In the genomic region with DNA sequence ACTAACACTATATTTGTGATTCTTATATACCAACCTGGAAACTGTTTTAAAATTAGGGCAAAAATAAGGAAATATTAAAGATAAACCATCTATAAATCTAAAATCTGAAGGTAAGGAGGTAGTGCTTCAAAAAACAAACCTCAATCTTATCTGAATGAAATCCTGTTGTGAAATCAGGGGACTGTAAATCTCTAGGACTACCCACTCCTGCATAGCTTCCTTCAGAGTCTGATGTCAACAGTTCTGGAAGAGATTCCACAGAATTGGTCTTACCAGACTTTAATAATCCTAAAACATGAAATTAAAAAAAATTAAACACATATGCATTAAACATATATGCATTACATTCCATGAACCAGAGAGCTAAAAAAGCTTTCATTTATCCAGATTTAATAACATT, we compare ENCODE assay signal across 18 cellular contexts.
"Had no signal": no experiment of that assay in that cellular context is flagged by ENCODE, and none has a peak within 500 bp of the region (broad histone marks: within the 10 kb centered on the region; RNA-seq: fewer than 3 reads in every experiment).

No MANE protein-coding gene starts in this region.

- H3K4me3 ChIP-seq: heart left ventricle, lower lobe of right lung, tibial artery, upper lobe of left lung, vagina had no signal

- H3K4me1 ChIP-seq: lower lobe of right lung, tibial artery, upper lobe of left lung, vagina had no signal

- DNase-seq: dermis blood vessel endothelial cell; effector CD4-positive, alpha-beta T cell; endodermal cell; erythroblast; heart left ventricle; hypothalamus; islet precursor cell; lower lobe of right lung; natural killer cell; posterior cingulate gyrus; stimulated activated CD4-positive, alpha-beta T cell treated with anti-CD3 and anti-CD28 coated beads, Interleukin-4, amount 100 ng/mL, for 1 hour; stimulated activated CD8-positive, alpha-beta memory T cell treated with anti-CD3 and anti-CD28 coated beads, Interleukin-4, amount 100 ng/mL, for 48 hours; stimulated activated naive CD8-positive, alpha-beta T cell treated with anti-CD3 and anti-CD28 coated beads, Interleukin-15, Interleukin-2, amounts not matched to agents 100 U/mL and 50 U/mL, for 24 hours; tibial artery; upper lobe of left lung had no signal

- H3K27ac ChIP-seq: lower lobe of right lung, tibial artery, upper lobe of left lung, vagina had no signal

- H3K27me3 ChIP-seq: heart left ventricle, tibial artery, upper lobe of left lung, vagina had no signal

- H3K9me3 ChIP-seq: heart left ventricle, lower lobe of right lung, tibial artery, upper lobe of left lung, vagina had no signal

- ATAC-seq: left lobe of liver; lower lobe of right lung; natural killer cell; stimulated activated effector memory CD8-positive, alpha-beta T cell treated with anti-CD3 and anti-CD28 coated beads, Interleukin-12 subunit alpha, Interleukin-12 subunit beta, amount 100 ng/mL, for 72 hours; stimulated activated naive CD8-positive, alpha-beta T cell treated with anti-CD3 and anti-CD28 coated beads, Interleukin-15, Interleukin-2, amounts not matched to agents 100 U/mL and 50 U/mL, for 24 hours had no signal
